8 cellular contexts compared by ENCODE assay signal in genomic region chr14:52730708-52731111, GRCh38. TPM values are rescaled to one million over a fixed set of nuclear protein-coding genes. Genes with fewer than 3 reads are reported as not detected.
DNase-seq lines count a peak whose midpoint lies in the region; ATAC-seq and TF ChIP-seq lines count a peak whose summit lies in the region.

No MANE protein-coding gene starts in this region.

- peaks cover 8% of the 10 kb centered on the region for H3K36me3 Mint-ChIP-seq in natural killer cell treated with Interleukin-12 subunit alpha and Interleukin-12 subunit beta and Interleukin-15 and Interleukin-18, amount 100 ng/mL, for 72 hours

- H3K27ac Mint-ChIP-seq in natural killer cell treated with Interleukin-12 subunit alpha and Interleukin-12 subunit beta and Interleukin-15 and Interleukin-18, amount 100 ng/mL, for 72 hours, result peak overlapping the region; percentile 77 to 89

- H3K79me2 ChIP-seq in OCI-LY3 (ENCODE audit: low read length), result peaks cover 18% of the 10 kb centered on the region

- peak overlapping the region; percentile 86 for H3K4me3 Mint-ChIP-seq in natural killer cell treated with Interleukin-12 subunit alpha and Interleukin-12 subunit beta and Interleukin-15 and Interleukin-18, amount 100 ng/mL, for 72 hours

- H3K4me3 ChIP-seq in GM12864 (ENCODE audit: low read depth, low read length) (peak overlapping the region; percentile 100), OCI-LY3 (ENCODE audit: low read length) (peak overlapping the region; percentile 90), ectodermal cell (ENCODE audit: insufficient read depth, low read depth, low read length) (peak overlapping the region; percentile 98)

- H4K20me1 ChIP-seq in OCI-LY3 (ENCODE audit: insufficient read depth, low read length), result no peaks in the 10 kb centered on the region

- DNase-seq in GM12864 (ENCODE audit: low read depth) (no peak), NCI-H2081 (lab: John Stamatoyannopoulos, UW) (no peak), GM19238 (ENCODE audit: insufficient read length, low spot score) (no peak), middle frontal gyrus (ENCODE audit: extremely low spot score, low spot score) (no peak)
- no peak for DNase-seq in natural killer cell treated with Interleukin-12 subunit alpha and Interleukin-12 subunit beta and Interleukin-15 and Interleukin-18, amount 100 ng/mL, for 72 hours (ENCODE audit: low spot score)
- no peak for DNase-seq in stimulated activated CD4-positive, alpha-beta T cell treated with anti-CD3 and anti-CD28 coated beads, Interleukin-4, amount 100 ng/mL, for 4 hours

- TF ChIP-seq CTCF in GM12864 (IDR thresholded peaks at IDR 0.05; ENCODE audit: low read depth, low read length, missing control alignments), result no peak
- no peak for TF ChIP-seq CTCF in OCI-LY3 (IDR thresholded peaks at IDR 0.05; ENCODE audit: low read depth, low read length)

- 1 to 3% methylated on average over 10 to 11 of the region's 11 CpGs for WGBS in ectodermal cell, 2 experiments

- no peaks in the 10 kb centered on the region for H3K9me3 Mint-ChIP-seq in natural killer cell treated with Interleukin-12 subunit alpha and Interleukin-12 subunit beta and Interleukin-15 and Interleukin-18, amount 100 ng/mL, for 72 hours

- peaks cover 2% of the 10 kb centered on the region for H3K4me1 ChIP-seq in OCI-LY3 (ENCODE audit: low read length)
- H3K4me1 ChIP-seq in ectodermal cell (ENCODE audit: control insufficient read depth, insufficient read depth, low read length), result no peaks in the 10 kb centered on the region

- H3K27me3 ChIP-seq in OCI-LY3 (ENCODE audit: low read depth, low read length) (no peaks in the 10 kb centered on the region), ectodermal cell (ENCODE audit: control insufficient read depth, insufficient read depth, low read length, poor library complexity, severe bottlenecking) (no peaks in the 10 kb centered on the region)

- peaks cover 14 to 15% of the 10 kb centered on the region in 2 donors for H3K4me1 Mint-ChIP-seq in natural killer cell treated with Interleukin-12 subunit alpha and Interleukin-12 subunit beta and Interleukin-15 and Interleukin-18, amount 100 ng/mL, for 72 hours (ENCODE audit: low read depth in 2 of 2)

- H3K36me3 ChIP-seq in OCI-LY3 (replicated peaks; ENCODE audit: low read depth, low read length) (peaks cover 25% of the 10 kb centered on the region), ectodermal cell (ENCODE audit: control insufficient read depth, insufficient read depth, low read length) (peaks cover 8% of the 10 kb centered on the region)

- no peaks in the 10 kb centered on the region for H3K27me3 Mint-ChIP-seq in natural killer cell treated with Interleukin-12 subunit alpha and Interleukin-12 subunit beta and Interleukin-15 and Interleukin-18, amount 100 ng/mL, for 72 hours

- H2AFZ ChIP-seq in OCI-LY3 (ENCODE audit: low read depth, low read length), result peak overlapping the region; percentile 75; the same call in 1 of the 2 replicates

- H3K9ac ChIP-seq in OCI-LY3 (ENCODE audit: low read length), result peak overlapping the region; percentile 75

- ATAC-seq in natural killer cell treated with Interleukin-12 subunit alpha and Interleukin-12 subunit beta and Interleukin-15 and Interleukin-18, amount 100 ng/mL, for 72 hours, result no peak

- H3K27ac ChIP-seq in OCI-LY3 (ENCODE audit: low read length) (peak overlapping the region; percentile 20; the same call in 1 of the 2 replicates), ectodermal cell (ENCODE audit: insufficient read depth, low read depth, low read length, poor library complexity, severe bottlenecking) (peak overlapping the region; percentile 64)

- peak overlapping the region; percentile 81 for H3K4me2 ChIP-seq in OCI-LY3 (ENCODE audit: low read length)

- H3K9me3 ChIP-seq in OCI-LY3 (ENCODE audit: insufficient read depth, low read length), result no peaks in the 10 kb centered on the region
- H3K9me3 ChIP-seq in ectodermal cell (ENCODE audit: control insufficient read depth, low read length), result no peaks in the 10 kb centered on the region

RNA-seq across cellular contexts. Expression of gene STYX, which starts 0.7 kb away (rescaled TPM):
- 25.0 TPM for polyA plus RNA-seq in ectodermal cell (2013, experiment 1 of 4)
- 27.7 TPM for polyA plus RNA-seq in ectodermal cell (2013, experiment 2 of 4)
- 16.6 TPM for polyA plus RNA-seq in ectodermal cell (2013, experiment 3 of 4)
- polyA plus RNA-seq in ectodermal cell (2013, experiment 4 of 4), result 17.0 TPM
- total RNA-seq in natural killer cell treated with Interleukin-12 subunit alpha and Interleukin-12 subunit beta and Interleukin-15 and Interleukin-18, amount 100 ng/mL, for 72 hours, result 10 to 100 TPM; 11.9 to 13.2 TPM

RNA-seq across cellular contexts. Expression of gene PSMC6, which starts 23.7 kb away (rescaled TPM):
- 118 TPM for polyA plus RNA-seq in ectodermal cell (2013, experiment 1 of 4)
- polyA plus RNA-seq in ectodermal cell (2013, experiment 2 of 4), result 114 TPM
- polyA plus RNA-seq in ectodermal cell (2013, experiment 3 of 4), result 90.7 TPM
- 93.3 TPM for polyA plus RNA-seq in ectodermal cell (2013, experiment 4 of 4)
- total RNA-seq in natural killer cell treated with Interleukin-12 subunit alpha and Interleukin-12 subunit beta and Interleukin-15 and Interleukin-18, amount 100 ng/mL, for 72 hours, result 100 to 1,000 TPM; 123 to 129 TPM

RNA-seq across cellular contexts. Expression of gene ERO1A, which starts 35.4 kb away (rescaled TPM):
- 24.5 TPM for polyA plus RNA-seq in ectodermal cell (2013, experiment 1 of 4)
- polyA plus RNA-seq in ectodermal cell (2013, experiment 2 of 4), result 21.0 TPM
- 15.5 TPM for polyA plus RNA-seq in ectodermal cell (2013, experiment 3 of 4)
- polyA plus RNA-seq in ectodermal cell (2013, experiment 4 of 4), result 16.9 TPM
- total RNA-seq in natural killer cell treated with Interleukin-12 subunit alpha and Interleukin-12 subunit beta and Interleukin-15 and Interleukin-18, amount 100 ng/mL, for 72 hours, result 100 to 1,000 TPM; 142 to 146 TPM
